20 cellular contexts compared by ENCODE assay signal in genomic region chr4:72983706-72984105, GRCh38.
"Had no signal": no experiment of that assay in that cellular context is flagged by ENCODE, and none has a peak within 500 bp of the region (broad histone marks: within the 10 kb centered on the region; RNA-seq: fewer than 3 reads in every experiment).

No MANE protein-coding gene starts in this region.

- H3K9ac ChIP-seq: SK-N-SH had no signal

- H3K9me3 ChIP-seq: SK-N-SH had no signal

- H3K27ac Mint-ChIP-seq: T-cell had no signal

- H3K27ac ChIP-seq: RWPE1 had no signal

- H3K36me3 Mint-ChIP-seq: T-cell had no signal

- ATAC-seq: Panc1, T-cell had no signal

- H3K4me3 Mint-ChIP-seq: T-cell had no signal

- DNase-seq: KBM-7, MV-4-11, NCI-H1048, NCI-H1105, NCI-H1417, NCI-H1436 treated with DMSO at 0.1 percent for 48 hours, NCI-H1694, NCI-H187 treated with DMSO at 0.1 percent for 48 hours, NCI-H2029 treated with DMSO at 0.1 percent for 48 hours, NCI-H2171 treated with DMSO at 0.1 percent for 48 hours, NCI-H345, NCI-H524 treated with DMSO at 0.1 percent for 48 hours, NCI-H69, NCI-H774, SHP77, SK-N-SH, SW 1271, T-cell had no signal

- H3K9me3 Mint-ChIP-seq: T-cell had no signal

- H3K4me1 Mint-ChIP-seq: T-cell had no signal
